In genomic region chr19:10269333-10270179, GRCh38 we compare ENCODE assay signal across 8 cellular contexts. TPM values are rescaled to one million over a fixed set of nuclear protein-coding genes. Genes with fewer than 3 reads are reported as not detected.
DNase-seq lines count a peak whose midpoint lies in the region; ATAC-seq and TF ChIP-seq lines count a peak whose summit lies in the region.

No MANE protein-coding gene starts in this region.

- H3K27ac Mint-ChIP-seq in activated CD4-positive, alpha-beta T cell treated with anti-CD3 and anti-CD28 coated beads for 36 hours = peak overlapping the region; percentile 91
- peak overlapping the region; percentile 59 for H3K27ac Mint-ChIP-seq in chondrocyte (ENCODE audit: unreplicated experiment)

- intact Hi-C loops in activated CD4-positive, alpha-beta T cell treated with anti-CD3 and anti-CD28 coated beads for 36 hours (cut with DNase I, micrococcal nuclease) = loop anchor here (1.0 to 5.0 kb wide), 7 partner anchors 19 to 134 kb away; partner anchors contain the start of genes ICAM5 (in 2 of the 2), TYK2 (in 2 of the 2), CDC37 (in 1 of the 2) and ICAM3 (in 1 of the 2)

- peak overlapping the region; percentile 80 for H3K4me3 Mint-ChIP-seq in activated CD4-positive, alpha-beta T cell treated with anti-CD3 and anti-CD28 coated beads for 36 hours
- H3K4me3 Mint-ChIP-seq in chondrocyte (ENCODE audit: unreplicated experiment) = peak overlapping the region; percentile 58

- DNase-seq in CMK (ENCODE audit: low read depth) = peak; percentile 80
- peak; percentile 94 for DNase-seq in H7
- DNase-seq in NCI-H345 (lab: John Stamatoyannopoulos, UW) = peak; percentile 82
- peak; percentile 94 for DNase-seq in activated CD4-positive, alpha-beta T cell treated with anti-CD3 and anti-CD28 coated beads for 36 hours
- no peak for DNase-seq in chondrocyte (ENCODE audit: low spot score)
- peak; percentile 92 for DNase-seq in stimulated activated CD4-positive, alpha-beta T cell treated with anti-CD3 and anti-CD28 coated beads, Interleukin-15, amount 100 ng/mL, for 24 hours

- H3K36me3 Mint-ChIP-seq in activated CD4-positive, alpha-beta T cell treated with anti-CD3 and anti-CD28 coated beads for 36 hours (ENCODE audit: low read depth) = peaks cover 14% of the 10 kb centered on the region
- peaks cover 1% of the 10 kb centered on the region for H3K36me3 Mint-ChIP-seq in chondrocyte (ENCODE audit: low read depth)

- peak overlapping the region; percentile 56 for H3K27ac ChIP-seq in layer of hippocampus (ENCODE audit: low read depth, low read length)

- no peaks in the 10 kb centered on the region for H3K27me3 Mint-ChIP-seq in activated CD4-positive, alpha-beta T cell treated with anti-CD3 and anti-CD28 coated beads for 36 hours
- H3K27me3 Mint-ChIP-seq in chondrocyte (ENCODE audit: low read depth) = no peaks in the 10 kb centered on the region

- H3K36me3 ChIP-seq in H7 (replicated peaks; ENCODE audit: control insufficient read depth, insufficient read depth, low read length) = no peaks in the 10 kb centered on the region

- POLR2A ChIA-PET in activated CD4-positive, alpha-beta T cell treated with anti-CD3 and anti-CD28 coated beads for 36 hours (lab: Charles Lee) = interaction anchor here (0.7 to 3.5 kb wide), 7 partner anchors 9 to 136 kb away, joined by 3 to 53 read pairs (median 7); partner anchors contain the start of genes DNMT1, RAVER1 and TYK2

- CTCF ChIA-PET in activated CD4-positive, alpha-beta T cell treated with anti-CD3 and anti-CD28 coated beads for 36 hours (lab: Charles Lee) = interaction anchor here (0.6 to 9.2 kb wide), 20 partner anchors 10 to 192 kb away, joined by 3 to 165 read pairs (median 4); partner anchors contain the start of genes ICAM4, ICAM5 and TYK2

- peak; percentile 94 for TF ChIP-seq CTCF in chondrocyte (IDR thresholded peaks at IDR 0.05)

- peaks cover 35% of the 10 kb centered on the region for H3K4me1 Mint-ChIP-seq in activated CD4-positive, alpha-beta T cell treated with anti-CD3 and anti-CD28 coated beads for 36 hours
- peaks cover 15% of the 10 kb centered on the region for H3K4me1 Mint-ChIP-seq in chondrocyte (ENCODE audit: low read depth)

- H3K4me3 ChIP-seq in H7 (ENCODE audit: insufficient read depth, low read depth, low read length) = peak overlapping the region; percentile 40

- no peaks in the 10 kb centered on the region for H3K9me3 Mint-ChIP-seq in activated CD4-positive, alpha-beta T cell treated with anti-CD3 and anti-CD28 coated beads for 36 hours (ENCODE audit: low read depth)
- H3K9me3 Mint-ChIP-seq in chondrocyte (ENCODE audit: low read depth) = no peaks in the 10 kb centered on the region

- H3K27me3 ChIP-seq in H7 (ENCODE audit: control insufficient read depth, insufficient read depth, low read length) (peaks cover 31% of the 10 kb centered on the region), layer of hippocampus (ENCODE audit: control insufficient read depth, insufficient read depth, low read length) (peaks cover 8% of the 10 kb centered on the region)

- ATAC-seq in activated CD4-positive, alpha-beta T cell treated with anti-CD3 and anti-CD28 coated beads for 36 hours = peak; percentile 62
- no peak for ATAC-seq in HG03175 (IDR thresholded peaks at IDR 0.05; ENCODE audit: unreplicated experiment)

RNA-seq across cellular contexts. Expression of gene ICAM1, which starts 1.4 kb away (rescaled TPM):
- 2.8 and 6.1 TPM in 2 replicates for total RNA-seq in H7 (2014; rRNA removed; shearing (Covaris generic))
- 10 to 100 TPM; 27.9 to 30.9 TPM for total RNA-seq in activated CD4-positive, alpha-beta T cell treated with anti-CD3 and anti-CD28 coated beads for 36 hours
- total RNA-seq in chondrocyte = 3.5 to 21.8 TPM (median 19.0 TPM) in 3 replicates

RNA-seq across cellular contexts. Expression of gene ICAM4, which starts 17.2 kb away (rescaled TPM):
- 1.7 and 2.4 TPM in 2 replicates for total RNA-seq in H7 (2014; rRNA removed; shearing (Covaris generic))
- total RNA-seq in activated CD4-positive, alpha-beta T cell treated with anti-CD3 and anti-CD28 coated beads for 36 hours = under 1 TPM; 0.23 to 0.46 TPM
- total RNA-seq in chondrocyte = 0.31 TPM in 1 of 3 replicates, not detected in the others

RNA-seq across cellular contexts. Expression of gene MRPL4, which starts 17.5 kb away (rescaled TPM):
- 148 and 174 TPM in 2 replicates for total RNA-seq in H7 (2014; rRNA removed; shearing (Covaris generic))
- 100 to 1,000 TPM; 130 to 140 TPM for total RNA-seq in activated CD4-positive, alpha-beta T cell treated with anti-CD3 and anti-CD28 coated beads for 36 hours
- 39.4 to 46.1 TPM (median 39.6 TPM) in 3 replicates for total RNA-seq in chondrocyte

RNA-seq across cellular contexts. Expression of gene ICAM5, which starts 20.2 kb away (rescaled TPM):
- total RNA-seq in H7 (2014; rRNA removed; shearing (Covaris generic)) = 0.83 and 3.7 TPM in 2 replicates
- total RNA-seq in activated CD4-positive, alpha-beta T cell treated with anti-CD3 and anti-CD28 coated beads for 36 hours = 1 to 10 TPM; 1.9 TPM
- total RNA-seq in chondrocyte = 2.2 to 9.3 TPM (median 8.9 TPM) in 3 replicates

RNA-seq across cellular contexts. Expression of gene S1PR2, which starts 38.4 kb away (rescaled TPM):
- total RNA-seq in H7 (2014; rRNA removed; shearing (Covaris generic)) = 7.4 and 8.9 TPM in 2 replicates
- 1 to 10 TPM; 8.1 to 9.0 TPM for total RNA-seq in activated CD4-positive, alpha-beta T cell treated with anti-CD3 and anti-CD28 coated beads for 36 hours
- total RNA-seq in chondrocyte = 4.7 to 13.4 TPM (median 12.0 TPM) in 3 replicates
